Comparison of ENCODE assay signal across 2 cellular contexts in genomic region chr13:28704282-28704681, GRCh38.
TF ChIP-seq lines count a peak whose summit lies in the region.

No MANE protein-coding gene starts in this region.

TF ChIP-seq in IMR-90, 13 proteins besides CTCF, POLR2A, EP300 and RAD21:
- TF ChIP-seq CHD1 (IDR thresholded peaks at IDR 0.05; ENCODE audit: low read depth, low read length) = no peak
- TF ChIP-seq BHLHE40 (IDR thresholded peaks at IDR 0.05; ENCODE audit: low read depth, low read length) = no peak
- no peak for TF ChIP-seq NFE2L2 (IDR thresholded peaks at IDR 0.05; ENCODE audit: low read depth, low read length)
- no peak for TF ChIP-seq SMC3 (IDR thresholded peaks at IDR 0.05; ENCODE audit: low read depth, low read length)
- TF ChIP-seq MAFK (IDR thresholded peaks at IDR 0.05; ENCODE audit: low read depth, low read length) = no peak
- TF ChIP-seq MXI1 (IDR thresholded peaks at IDR 0.05; ENCODE audit: borderline replicate concordance, low read depth, low read length) = no peak
- no peak for TF ChIP-seq RFX5 (IDR thresholded peaks at IDR 0.05; ENCODE audit: low read depth, low read length)
- no peak for TF ChIP-seq CEBPB (IDR thresholded peaks at IDR 0.05; ENCODE audit: low read depth, low read length)
- TF ChIP-seq FOS (IDR thresholded peaks at IDR 0.05; ENCODE audit: low read depth, low read length) = no peak
- no peak for TF ChIP-seq MAZ (IDR thresholded peaks at IDR 0.05; ENCODE audit: borderline replicate concordance, low read depth, low read length)
- no peak for TF ChIP-seq RCOR1 (IDR thresholded peaks at IDR 0.05; ENCODE audit: insufficient replicate concordance, low read length)
- TF ChIP-seq USF2 (IDR thresholded peaks at IDR 0.05; ENCODE audit: low read depth, low read length) = no peak
- no peak for TF ChIP-seq ELK1 (IDR thresholded peaks at IDR 0.05; ENCODE audit: borderline replicate concordance, low read depth, low read length)

TF ChIP-seq in WTC11, 78 proteins besides CTCF, POLR2A, EP300 and RAD21:
- no peak for TF ChIP-seq SMAD4 (CRISPR knock-in tag; IDR thresholded peaks at IDR 0.05)
- TF ChIP-seq EMX1 (CRISPR knock-in tag; IDR thresholded peaks at IDR 0.05) = no peak
- no peak for TF ChIP-seq ZNF263 (CRISPR knock-in tag; IDR thresholded peaks at IDR 0.05; ENCODE audit: low read depth)
- no peak for TF ChIP-seq OVOL2 (CRISPR knock-in tag; IDR thresholded peaks at IDR 0.05; ENCODE audit: borderline replicate concordance)
- no peak for TF ChIP-seq JUN (CRISPR knock-in tag; IDR thresholded peaks at IDR 0.05)
- no peak for TF ChIP-seq ZNF138 (CRISPR knock-in tag; conservative IDR thresholded peaks at IDR 0.05)
- TF ChIP-seq GRHL2 (CRISPR knock-in tag; IDR thresholded peaks at IDR 0.05; ENCODE audit: insufficient replicate concordance, severe bottlenecking) = no peak
- no peak for TF ChIP-seq PREB (CRISPR knock-in tag; IDR thresholded peaks at IDR 0.05; ENCODE audit: borderline replicate concordance)
- no peak for TF ChIP-seq GTF2I (CRISPR knock-in tag; conservative IDR thresholded peaks at IDR 0.05)
- no peak for TF ChIP-seq ESRRA (CRISPR knock-in tag; IDR thresholded peaks at IDR 0.05; ENCODE audit: borderline replicate concordance)
